ENCODE assay signal across 9 cellular contexts in genomic region chr5:42811591-42812392, GRCh38. TPM values are rescaled to one million over a fixed set of nuclear protein-coding genes. Genes with fewer than 3 reads are reported as not detected.
DNase-seq lines count a peak whose midpoint lies in the region; ATAC-seq and TF ChIP-seq lines count a peak whose summit lies in the region.
"Had no signal": no experiment of that assay in that cellular context is flagged by ENCODE, and none has a peak within 500 bp of the region (broad histone marks: within the 10 kb centered on the region; RNA-seq: fewer than 3 reads in every experiment).

A gene with protein sequence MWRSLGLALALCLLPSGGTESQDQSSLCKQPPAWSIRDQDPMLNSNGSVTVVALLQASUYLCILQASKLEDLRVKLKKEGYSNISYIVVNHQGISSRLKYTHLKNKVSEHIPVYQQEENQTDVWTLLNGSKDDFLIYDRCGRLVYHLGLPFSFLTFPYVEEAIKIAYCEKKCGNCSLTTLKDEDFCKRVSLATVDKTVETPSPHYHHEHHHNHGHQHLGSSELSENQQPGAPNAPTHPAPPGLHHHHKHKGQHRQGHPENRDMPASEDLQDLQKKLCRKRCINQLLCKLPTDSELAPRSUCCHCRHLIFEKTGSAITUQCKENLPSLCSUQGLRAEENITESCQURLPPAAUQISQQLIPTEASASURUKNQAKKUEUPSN (minus strand): TSS chr5:42811892. CDS start chr5:42808353, 3,539 bp downstream.

- H3K4me1 ChIP-seq in HCT116 (ENCODE audit: control insufficient read depth in 1 of 2, insufficient read depth in 2 of 2, low read length in 2 of 2): peaks cover 6 to 13% of the 10 kb centered on the region in 2 experiments
- peaks cover 32% of the 10 kb centered on the region for H3K4me1 ChIP-seq in cardiac muscle cell (ENCODE audit: low read depth)
- H3K4me1 ChIP-seq in parathyroid adenoma: peaks cover 7% of the 10 kb centered on the region

- H3K9ac ChIP-seq in HCT116 (ENCODE audit: low read length) (no peak within 1 kb of the TSS), parathyroid adenoma (peak within 1 kb of the TSS; percentile 55)

- POLR2A ChIA-PET in HCT116 (lab: Charles Lee): interaction anchor here (0.6 kb wide), 1 partner anchor 45 kb away, joined by 3 read pairs; no protein-coding TSS in a partner anchor

- 0 out of 2 replicates have a peak within 1 kb of the TSS, but pooled peaks have one; percentile 13 for H3K27ac ChIP-seq in HCT116 (ENCODE audit: low read depth, low read length)
- peak within 1 kb of the TSS; percentile 95 for H3K27ac ChIP-seq in VCaP
- peak within 1 kb of the TSS; percentile 93 for H3K27ac ChIP-seq in cardiac muscle cell
- H3K27ac ChIP-seq in parathyroid adenoma: peak within 1 kb of the TSS; percentile 95

- no peaks in the 10 kb centered on the region for H4K20me1 ChIP-seq in HCT116 (ENCODE audit: insufficient read depth)

- TF ChIP-seq POLR2A in HCT116 (IDR thresholded peaks at IDR 0.05; ENCODE audit: borderline replicate concordance, extremely low read depth, insufficient read depth, insufficient read length): no peak

- H2AFZ ChIP-seq in HCT116 (ENCODE audit: low read depth, low read length, poor library complexity, severe bottlenecking): peak within 1 kb of the TSS; percentile 77
- H2AFZ ChIP-seq in parathyroid adenoma: peak within 1 kb of the TSS; percentile 87

- RAD21 ChIA-PET in HCT116 (lab: Charles Lee; ENCODE audit: low non-redundant PET in 1 of 2, low total read pairs in 2 of 2, uncharacterized antibody in 2 of 2, unreplicated experiment in 2 of 2): no interaction called here

- H3K4me2 ChIP-seq in HCT116 (ENCODE audit: low read length) (peak within 1 kb of the TSS; percentile 58), parathyroid adenoma (ENCODE audit: low read length) (peak within 1 kb of the TSS; percentile 90)

- no peaks in the 10 kb centered on the region for H3K9me2 ChIP-seq in HCT116 (ENCODE audit: insufficient read depth)

- no peak for TF ChIP-seq RAD21 in HCT116 (IDR thresholded peaks at IDR 0.05; ENCODE audit: low read depth)

- no peak for TF ChIP-seq CTCF in HCT116 (IDR thresholded peaks at IDR 0.05 in 2 of 3, conservative IDR thresholded peaks at IDR 0.05 in 1 of 3; ENCODE audit: borderline replicate concordance in 1 of 3, insufficient read depth in 1 of 3, low read depth in 2 of 3, low read length in 2 of 3)
- no peak for TF ChIP-seq CTCF in VCaP (conservative IDR thresholded peaks at IDR 0.05)
- TF ChIP-seq CTCF in cardiac muscle cell (IDR thresholded peaks at IDR 0.05; ENCODE audit: low read depth, low read length): no peak
- TF ChIP-seq CTCF in parathyroid adenoma (IDR thresholded peaks at IDR 0.05): no peak

- DNase-seq in HCT116 (ENCODE audit: low read depth, low spot score): peak; percentile 24
- peak; percentile 72 for DNase-seq in cardiac muscle cell (ENCODE audit: low read depth in 1 of 2, low spot score in 1 of 2)
- DNase-seq in activated T-cell treated with anti-CD3 and anti-CD28 coated beads for 4 hours: no peak
- no peak for DNase-seq in activated CD8-positive, alpha-beta memory T cell treated with anti-CD3 and anti-CD28 coated beads for 24 hours
- no peak for DNase-seq in GDM1 (lab: John Stamatoyannopoulos, UW)

- H3K79me2 ChIP-seq in HCT116 (ENCODE audit: insufficient read depth, low read length) (no peaks in the 10 kb centered on the region), parathyroid adenoma (peaks cover 10% of the 10 kb centered on the region)

- H3K36me3 ChIP-seq in HCT116 (ENCODE audit: control insufficient read depth in 1 of 2, insufficient read depth in 2 of 2, low read length in 2 of 2): no peaks in the 10 kb centered on the region
- peaks cover 10% of the 10 kb centered on the region for H3K36me3 ChIP-seq in cardiac muscle cell
- no peaks in the 10 kb centered on the region for H3K36me3 ChIP-seq in parathyroid adenoma (ENCODE audit: control insufficient read depth, insufficient read depth, low read length)

- ATAC-seq in HCT116 (peak; percentile 81), HG02588 (IDR thresholded peaks at IDR 0.05; ENCODE audit: unreplicated experiment) (no peak)

- H3K27me3 ChIP-seq in HCT116 (ENCODE audit: insufficient read depth, low read length) (no peaks in the 10 kb centered on the region), cardiac muscle cell (no peaks in the 10 kb centered on the region), parathyroid adenoma (ENCODE audit: control insufficient read depth, insufficient read depth, low read length) (no peaks in the 10 kb centered on the region)

- H3K4me3 ChIP-seq in HCT116 (replicated peaks in 1 of 2; ENCODE audit: low read depth in 1 of 2, low read length in 2 of 2) (peak within 1 kb of the TSS; percentile 17 to 18; a peak in 3 of 4 replicates), cardiac muscle cell (peak within 1 kb of the TSS; percentile 59), parathyroid adenoma (ENCODE audit: low read depth, low read length) (peak within 1 kb of the TSS; percentile 70)

- no TSS peak for BruUV-seq in HCT116 (replicated peaks; lab: Mats Ljungman, UMichigan)

- intact Hi-C loops in HCT116 (cut with micrococcal nuclease): no loop called here

- H3K9me3 ChIP-seq in HCT116 (ENCODE audit: control insufficient read depth in 1 of 2, insufficient read depth in 1 of 2, low read depth in 1 of 2, low read length in 2 of 2) (no peaks in the 10 kb centered on the region), cardiac muscle cell (ENCODE audit: low read depth) (no peaks in the 10 kb centered on the region), parathyroid adenoma (ENCODE audit: control insufficient read depth, low read length) (no peaks in the 10 kb centered on the region)

- CTCF ChIA-PET in HCT116 (lab: Charles Lee): no interaction called here

TF ChIP-seq in HCT116, 20 proteins besides CTCF, POLR2A, EP300 and RAD21 (continues in another document):
- TF ChIP-seq POLR2AphosphoS5 (IDR thresholded peaks at IDR 0.05; ENCODE audit: low read depth, low read length) (peak; percentile 83), YY1 (IDR thresholded peaks at IDR 0.05; ENCODE audit: extremely low read depth, insufficient replicate concordance, low read depth, low read length) (no peak), EZH2phosphoT487 (IDR thresholded peaks at IDR 0.05; ENCODE audit: borderline replicate concordance) (no peak), REST (IDR thresholded peaks at IDR 0.05; ENCODE audit: low read depth) (no peak), SIN3A (IDR thresholded peaks at IDR 0.05; ENCODE audit: low read depth) (no peak), SP1 (IDR thresholded peaks at IDR 0.05; ENCODE audit: low read depth) (peak; percentile 33; the same call in 1 of the 2 replicates), FOSL1 (IDR thresholded peaks at IDR 0.05; ENCODE audit: low read depth) (0 out of 2 replicates have a peak, but pooled peaks have one; percentile 5), JUND (IDR thresholded peaks at IDR 0.05) (peak; percentile 50), ELF1 (IDR thresholded peaks at IDR 0.05; ENCODE audit: borderline replicate concordance, low read depth) (no peak), MAX (IDR thresholded peaks at IDR 0.05) (no peak), CEBPB (IDR thresholded peaks at IDR 0.05; ENCODE audit: low read depth) (no peak), SRF (IDR thresholded peaks at IDR 0.05; ENCODE audit: low read depth) (0 out of 2 replicates have a peak, but pooled peaks have one; percentile 25), EZH2 (IDR thresholded peaks at IDR 0.05) (no peak), EGR1 (IDR thresholded peaks at IDR 0.05; ENCODE audit: low read depth) (no peak), CBX3 (IDR thresholded peaks at IDR 0.05; ENCODE audit: low read depth) (0 out of 2 replicates have a peak, but pooled peaks have one; percentile 29)
- TF ChIP-seq, protein P1, sequence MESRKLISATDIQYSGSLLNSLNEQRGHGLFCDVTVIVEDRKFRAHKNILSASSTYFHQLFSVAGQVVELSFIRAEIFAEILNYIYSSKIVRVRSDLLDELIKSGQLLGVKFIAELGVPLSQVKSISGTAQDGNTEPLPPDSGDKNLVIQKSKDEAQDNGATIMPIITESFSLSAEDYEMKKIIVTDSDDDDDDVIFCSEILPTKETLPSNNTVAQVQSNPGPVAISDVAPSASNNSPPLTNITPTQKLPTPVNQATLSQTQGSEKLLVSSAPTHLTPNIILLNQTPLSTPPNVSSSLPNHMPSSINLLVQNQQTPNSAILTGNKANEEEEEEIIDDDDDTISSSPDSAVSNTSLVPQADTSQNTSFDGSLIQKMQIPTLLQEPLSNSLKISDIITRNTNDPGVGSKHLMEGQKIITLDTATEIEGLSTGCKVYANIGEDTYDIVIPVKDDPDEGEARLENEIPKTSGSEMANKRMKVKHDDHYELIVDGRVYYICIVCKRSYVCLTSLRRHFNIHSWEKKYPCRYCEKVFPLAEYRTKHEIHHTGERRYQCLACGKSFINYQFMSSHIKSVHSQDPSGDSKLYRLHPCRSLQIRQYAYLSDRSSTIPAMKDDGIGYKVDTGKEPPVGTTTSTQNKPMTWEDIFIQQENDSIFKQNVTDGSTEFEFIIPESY (IDR thresholded peaks at IDR 0.05; ENCODE audit: extremely low read depth, insufficient replicate concordance, low read length): no peak

RNA-seq across cellular contexts. Expression of the gene that starts here (rescaled TPM):
- total RNA-seq in HCT116 (2021; ENCODE audit: unreplicated experiment) (11.4 TPM), cardiac muscle cell (72.7 and 83.0 TPM in 2 replicates)
- polyA plus RNA-seq in HCT116 (2012): 3.7 and 5.4 TPM in 2 replicates
- 71.0 and 105 TPM in 2 replicates for polyA plus RNA-seq in cardiac muscle cell
- polyA plus RNA-seq: IgD-negative memory B cell had no signal

Comparison
In these comparisons a context has a peak if more than half of its experiments do, and no peak if none do; other contexts are left out.
1. DNase-seq: peak in HCT116 (single experiment) and cardiac muscle cell (2 of 2); none in activated T-cell treated with anti-CD3 and anti-CD28 coated beads for 4 hours (single experiment), activated CD8-positive, alpha-beta memory T cell treated with anti-CD3 and anti-CD28 coated beads for 24 hours (single experiment) and GDM1 (single experiment).
2. H3K27ac ChIP-seq: peak in every context shown above with its lines; median percentile 95 in VCaP; 95 in parathyroid adenoma; 93 in cardiac muscle cell; 13 in HCT116.
3. H3K4me3 ChIP-seq: peak in every context shown above with its lines; median percentile 70 in parathyroid adenoma; 59 in cardiac muscle cell; 18 in HCT116.